ENCODE assay signal across 1 cellular context in the genomic region with DNA sequence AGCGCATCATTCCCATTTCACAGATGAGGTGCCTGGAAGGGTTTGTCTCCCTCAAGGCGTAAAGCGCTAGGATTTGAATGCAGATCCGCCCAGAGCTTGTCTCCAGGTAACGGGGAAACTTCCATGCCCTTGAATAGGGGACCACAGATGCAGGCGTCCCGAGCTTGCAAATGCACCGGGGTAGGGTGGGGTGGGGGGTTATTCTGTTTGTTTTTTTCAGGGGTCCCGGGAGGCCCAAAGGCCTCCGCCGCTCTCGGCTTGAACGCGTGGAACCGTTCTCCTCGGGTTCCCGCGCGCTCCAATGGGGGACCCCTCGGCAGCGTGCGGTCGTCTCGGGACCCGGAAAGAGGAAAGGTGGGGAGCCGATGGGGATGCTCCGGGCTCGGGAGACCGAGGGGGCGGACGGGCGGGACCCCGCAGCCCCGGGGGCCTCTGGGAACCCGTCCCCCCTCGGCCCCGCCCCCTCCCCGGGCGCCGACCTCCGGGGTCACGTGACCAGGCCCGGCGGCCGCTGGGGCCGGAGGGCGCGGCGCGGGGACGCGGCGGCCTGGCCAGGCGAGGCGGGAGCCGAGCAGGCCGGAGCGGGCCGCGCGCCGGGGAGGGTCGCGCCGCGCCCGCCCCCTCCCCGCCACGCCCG.
TF ChIP-seq lines count a peak whose summit lies in the region.

Gene PKN1 (plus strand): TSS at position 490 of the 637 bp plus-strand sequence. CDS start 216 bp downstream, outside the sequence.

TF ChIP-seq in H1, 55 proteins besides CTCF, POLR2A, EP300 and RAD21 (continued from another document):
- TF ChIP-seq HDAC2 (IDR thresholded peaks at IDR 0.05; ENCODE audit: borderline replicate concordance in 1 of 2, low read depth in 2 of 2, low read length in 2 of 2) (no peak), BACH1 (IDR thresholded peaks at IDR 0.05; ENCODE audit: low read length) (no peak), TAF7 (optimal IDR thresholded peaks at IDR 0.05; ENCODE audit: borderline replicate concordance, low read depth, low read length) (peak; percentile 16), KDM1A (IDR thresholded peaks at IDR 0.05; ENCODE audit: borderline replicate concordance, low read length) (peak; percentile 29; the same call in 1 of the 2 replicates), GTF2F1 (IDR thresholded peaks at IDR 0.05; ENCODE audit: borderline replicate concordance, low read depth, low read length) (no peak), TAF1 (IDR thresholded peaks at IDR 0.05; ENCODE audit: low read depth, low read length) (peak; percentile 58; the same call in 1 of the 2 replicates), E2F6 (IDR thresholded peaks at IDR 0.05) (peak; percentile 20; the same call in 1 of the 2 replicates), KDM4A (IDR thresholded peaks at IDR 0.05; ENCODE audit: low read depth, low read length, severe bottlenecking) (no peak), MAX (IDR thresholded peaks at IDR 0.05) (peak; percentile 30; the same call in 1 of the 2 replicates), POLR2AphosphoS5 (IDR thresholded peaks at IDR 0.05; ENCODE audit: low read depth, low read length) (no peak), SIN3A (conservative IDR thresholded peaks at IDR 0.05 in 1 of 2, IDR thresholded peaks at IDR 0.05 in 1 of 2; ENCODE audit: low read depth in 1 of 2, low read length in 2 of 2) (0 out of 4 replicates have a peak, but pooled peaks of 1 of the 2 experiments have one; percentile 2), RBBP5 (IDR thresholded peaks at IDR 0.05; ENCODE audit: borderline replicate concordance, low read depth, low read length) (no peak), JUND (IDR thresholded peaks at IDR 0.05; ENCODE audit: low read length) (0 out of 2 replicates have a peak, but pooled peaks have one; percentile 6), SRF (IDR thresholded peaks at IDR 0.05; ENCODE audit: low read depth, low read length) (no peak), TBP (IDR thresholded peaks at IDR 0.05; ENCODE audit: low read depth, low read length) (no peak), FOSL1 (IDR thresholded peaks at IDR 0.05; ENCODE audit: insufficient read depth, low read depth, low read length) (no peak)
